Comparison of ENCODE assay signal across 8 cellular contexts in the genomic region with DNA sequence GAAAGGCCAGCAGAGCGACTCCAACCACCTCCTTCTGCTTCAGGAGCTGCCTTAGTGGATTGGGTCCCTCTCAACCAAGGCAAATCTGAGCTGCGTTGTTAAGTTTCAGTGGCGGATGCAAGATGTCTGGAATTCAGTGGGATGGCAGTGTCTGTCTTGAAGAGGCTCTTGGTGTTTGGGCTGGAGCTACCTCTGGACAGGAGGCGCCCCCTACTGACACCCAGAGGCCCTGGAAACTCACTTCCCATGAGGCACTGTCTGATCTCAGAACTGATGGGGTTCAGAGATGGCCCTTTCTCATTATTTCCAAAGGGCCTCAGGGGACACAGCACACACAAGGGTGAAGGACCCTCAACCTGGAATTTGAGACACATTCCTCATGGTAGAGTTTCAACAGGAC. TPM values are rescaled to one million over a fixed set of nuclear protein-coding genes. Genes with fewer than 3 reads are reported as not detected.
DNase-seq lines count a peak whose midpoint lies in the region; ATAC-seq and TF ChIP-seq lines count a peak whose summit lies in the region.

No MANE protein-coding gene starts in this region.

- H3K9me3 Mint-ChIP-seq in CD4-positive, alpha-beta T cell: no peaks in the 10 kb centered on the region
- no peaks in the 10 kb centered on the region for H3K9me3 Mint-ChIP-seq in activated naive CD4-positive, alpha-beta T cell treated with anti-CD3 and anti-CD28 coated beads, Interleukin-2, amount 10 ng/mL, durations not matched to agents 7 days and 5 days

- peak; percentile 60 for ATAC-seq in CD4-positive, alpha-beta T cell (ENCODE audit: poor library complexity)
- ATAC-seq in HG03460 (IDR thresholded peaks at IDR 0.05; ENCODE audit: unreplicated experiment) (peak; percentile 57), left cardiac atrium (peak; percentile 56 to 62), GM21528 (IDR thresholded peaks at IDR 0.05; ENCODE audit: low FRiP score, unreplicated experiment) (no peak)

- H3K27ac Mint-ChIP-seq in CD4-positive, alpha-beta T cell: no peak overlapping the region
- H3K27ac Mint-ChIP-seq in activated naive CD4-positive, alpha-beta T cell treated with anti-CD3 and anti-CD28 coated beads, Interleukin-2, amount 10 ng/mL, durations not matched to agents 7 days and 5 days: no peak overlapping the region

- intact Hi-C loops in CD4-positive, alpha-beta T cell (cut with DNase I, micrococcal nuclease): loop anchor here (1.0 to 5.0 kb wide), 4 partner anchors 224 to 291 kb away; a partner anchor contains a TSS
- intact Hi-C loops in left cardiac atrium (cut with DNase I): loop anchor here in 1 of 2 donors (10.0 kb wide), 1 partner anchor 284 kb away; no protein-coding TSS in a partner anchor

- no peak overlapping the region for H3K4me3 Mint-ChIP-seq in CD4-positive, alpha-beta T cell
- no peak overlapping the region for H3K4me3 Mint-ChIP-seq in activated naive CD4-positive, alpha-beta T cell treated with anti-CD3 and anti-CD28 coated beads, Interleukin-2, amount 10 ng/mL, durations not matched to agents 7 days and 5 days

- no peaks in the 10 kb centered on the region for H3K27me3 ChIP-seq in CD4-positive, alpha-beta T cell (ENCODE audit: control insufficient read depth, insufficient read depth, low read length)

- no peaks in the 10 kb centered on the region for H3K9me3 ChIP-seq in CD4-positive, alpha-beta T cell (ENCODE audit: control insufficient read depth, low read length)

- no peak overlapping the region for H3K27ac ChIP-seq in CD4-positive, alpha-beta T cell (ENCODE audit: low read depth, low read length)
- H3K27ac ChIP-seq in coronary artery: no peak overlapping the region

- DNase-seq in CD4-positive, alpha-beta T cell: peak; percentile 33 to 64 (median 46)
- DNase-seq in SK-N-DZ (ENCODE audit: low spot score) (peak; percentile 21), left cardiac atrium (peak; percentile 63), renal cortical epithelial cell (ENCODE audit: low read depth) (peak; percentile 52), coronary artery (ENCODE audit: low spot score) (no peak)
- DNase-seq in activated naive CD4-positive, alpha-beta T cell treated with anti-CD3 and anti-CD28 coated beads, Interleukin-2, amount 10 ng/mL, durations not matched to agents 7 days and 5 days: peak; percentile 79

- CTCF ChIA-PET in CD4-positive, alpha-beta T cell (lab: Charles Lee): no interaction called here
- CTCF ChIA-PET in activated naive CD4-positive, alpha-beta T cell treated with anti-CD3 and anti-CD28 coated beads, Interleukin-2, amount 10 ng/mL, durations not matched to agents 7 days and 5 days (lab: Charles Lee): interaction anchor here (0.6 to 4.0 kb wide), 20 partner anchors 10 to 300 kb away, joined by 3 to 37 read pairs (median 3); a partner anchor contains a TSS

- no peaks in the 10 kb centered on the region for H3K36me3 Mint-ChIP-seq in CD4-positive, alpha-beta T cell (ENCODE audit: low read depth)
- no peaks in the 10 kb centered on the region for H3K36me3 Mint-ChIP-seq in activated naive CD4-positive, alpha-beta T cell treated with anti-CD3 and anti-CD28 coated beads, Interleukin-2, amount 10 ng/mL, durations not matched to agents 7 days and 5 days

- POLR2A ChIA-PET in CD4-positive, alpha-beta T cell (lab: Charles Lee): no interaction called here

- H3K4me1 Mint-ChIP-seq in CD4-positive, alpha-beta T cell (ENCODE audit: low read depth): no peaks in the 10 kb centered on the region
- H3K4me1 Mint-ChIP-seq in activated naive CD4-positive, alpha-beta T cell treated with anti-CD3 and anti-CD28 coated beads, Interleukin-2, amount 10 ng/mL, durations not matched to agents 7 days and 5 days: peaks cover 4% of the 10 kb centered on the region

- peak; percentile 40 for TF ChIP-seq CTCF in CD4-positive, alpha-beta T cell (IDR thresholded peaks at IDR 0.05)
- TF ChIP-seq CTCF in coronary artery (IDR thresholded peaks at IDR 0.05): no peak

- H3K27me3 Mint-ChIP-seq in CD4-positive, alpha-beta T cell: no peaks in the 10 kb centered on the region
- peaks cover 5% of the 10 kb centered on the region for H3K27me3 Mint-ChIP-seq in activated naive CD4-positive, alpha-beta T cell treated with anti-CD3 and anti-CD28 coated beads, Interleukin-2, amount 10 ng/mL, durations not matched to agents 7 days and 5 days

- H3K4me3 ChIP-seq in coronary artery: no peak overlapping the region

RNA-seq across cellular contexts. Expression of a gene that starts 6.0 kb away (rescaled TPM):
- total RNA-seq in CD4-positive, alpha-beta T cell: not detected
- polyA plus RNA-seq in SK-N-DZ (2014; cell fraction: cytosol; rRNA removed): not detected in 2 replicates
- polyA plus RNA-seq in SK-N-DZ (2014; cell fraction: nucleus; rRNA removed): 0.30 TPM in 1 of 2 replicates, not detected in the other
- total RNA-seq in left cardiac atrium: under 1 TPM; 0.13 to 0.18 TPM
- 0.15 TPM in 1 of 2 replicates, not detected in the other for total RNA-seq in renal cortical epithelial cell
